ENCODE assay signal across 10 cellular contexts in the genomic region with DNA sequence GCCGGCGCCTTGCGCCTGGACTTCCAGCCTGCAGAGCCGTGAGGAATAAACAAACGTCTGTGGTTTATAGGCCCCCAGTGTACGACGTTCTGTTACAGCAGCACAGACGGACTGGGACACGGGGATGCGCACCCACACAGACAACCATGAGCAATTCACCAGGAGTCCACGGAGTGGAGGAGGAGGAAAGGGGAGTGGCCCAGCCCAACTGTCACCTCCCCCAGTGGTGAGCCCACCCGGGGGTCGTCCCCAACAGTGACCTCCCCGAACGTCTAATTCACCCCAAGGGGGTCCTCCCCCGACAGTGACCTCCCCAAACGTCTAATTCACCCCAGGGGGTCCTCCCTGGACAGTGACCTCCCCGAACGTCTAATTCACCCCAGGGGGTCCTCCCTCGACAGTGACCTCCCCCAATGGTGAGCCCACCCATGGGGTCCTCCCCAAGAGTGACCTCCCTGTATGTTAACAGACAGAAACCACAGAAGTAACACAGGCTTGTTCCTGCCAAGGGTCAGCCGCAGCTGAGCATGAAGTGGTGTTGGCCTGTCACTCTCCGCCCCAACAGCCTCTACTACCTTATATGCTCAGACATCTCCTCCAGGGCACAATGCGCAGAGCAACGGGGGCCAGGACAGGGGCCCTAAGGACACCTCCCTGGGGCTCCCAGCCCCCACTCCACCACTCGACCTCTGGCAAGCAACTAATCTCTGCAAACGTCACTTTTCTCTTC. TPM values are rescaled to one million over a fixed set of nuclear protein-coding genes. Genes with fewer than 3 reads are reported as not detected.
DNase-seq lines count a peak whose midpoint lies in the region; ATAC-seq and TF ChIP-seq lines count a peak whose summit lies in the region.
"Had no signal": no experiment of that assay in that cellular context is flagged by ENCODE, and none has a peak within 500 bp of the region (broad histone marks: within the 10 kb centered on the region; RNA-seq: fewer than 3 reads in every experiment).

No MANE protein-coding gene starts in this region.

- intact Hi-C loops in activated CD4-positive, alpha-beta T cell treated with anti-CD3 and anti-CD28 coated beads for 36 hours (cut with DNase I, micrococcal nuclease) = no loop called here
- intact Hi-C loops in dendritic cell treated with granulocyte-macrophage colony-stimulating factor and Interleukin-4, amounts not matched to agents 40 ng/mL and 50 ng/mL, for 4 days (cut with micrococcal nuclease) = no loop called here

- POLR2A ChIA-PET in activated CD4-positive, alpha-beta T cell treated with anti-CD3 and anti-CD28 coated beads for 36 hours (lab: Charles Lee) = no interaction called here

- CTCF ChIA-PET in activated CD4-positive, alpha-beta T cell treated with anti-CD3 and anti-CD28 coated beads for 36 hours (lab: Charles Lee) = no interaction called here

- no peak for ATAC-seq in activated CD4-positive, alpha-beta T cell treated with anti-CD3 and anti-CD28 coated beads for 36 hours
- no peak for ATAC-seq in GM18907 (IDR thresholded peaks at IDR 0.05; ENCODE audit: unreplicated experiment)
- no peak for ATAC-seq in GM21528 (IDR thresholded peaks at IDR 0.05; ENCODE audit: low FRiP score, unreplicated experiment)

- no peaks in the 10 kb centered on the region for H3K9me3 Mint-ChIP-seq in activated CD4-positive, alpha-beta T cell treated with anti-CD3 and anti-CD28 coated beads for 36 hours (ENCODE audit: low read depth)
- H3K9me3 Mint-ChIP-seq in dendritic cell treated with granulocyte-macrophage colony-stimulating factor and Interleukin-4, amounts not matched to agents 40 ng/mL and 50 ng/mL, for 4 days = no peaks in the 10 kb centered on the region
- no peaks in the 10 kb centered on the region for H3K9me3 Mint-ChIP-seq in osteocyte (ENCODE audit: unreplicated experiment)

- no peaks in the 10 kb centered on the region for H3K27me3 ChIP-seq in H7 (ENCODE audit: control insufficient read depth, insufficient read depth, low read length)
- H3K27me3 ChIP-seq: MG63 had no signal

- H3K4me3 Mint-ChIP-seq in activated CD4-positive, alpha-beta T cell treated with anti-CD3 and anti-CD28 coated beads for 36 hours = no peak overlapping the region
- no peak overlapping the region for H3K4me3 Mint-ChIP-seq in dendritic cell treated with granulocyte-macrophage colony-stimulating factor and Interleukin-4, amounts not matched to agents 40 ng/mL and 50 ng/mL, for 4 days
- H3K4me3 Mint-ChIP-seq in osteocyte (ENCODE audit: unreplicated experiment) = no peak overlapping the region

- H3K27ac Mint-ChIP-seq in activated CD4-positive, alpha-beta T cell treated with anti-CD3 and anti-CD28 coated beads for 36 hours = peak overlapping the region; percentile 55
- peak overlapping the region; percentile 76 for H3K27ac Mint-ChIP-seq in dendritic cell treated with granulocyte-macrophage colony-stimulating factor and Interleukin-4, amounts not matched to agents 40 ng/mL and 50 ng/mL, for 4 days
- H3K27ac Mint-ChIP-seq in osteocyte (ENCODE audit: unreplicated experiment) = peak overlapping the region; percentile 51

- no peak overlapping the region for H3K4me3 ChIP-seq in H7 (ENCODE audit: insufficient read depth, low read depth, low read length)
- H3K4me3 ChIP-seq: MG63 had no signal

- no peak for DNase-seq in activated CD4-positive, alpha-beta T cell treated with anti-CD3 and anti-CD28 coated beads for 36 hours
- DNase-seq in activated CD4-positive, alpha-beta T cell treated with anti-CD3 and anti-CD28 coated beads for 1 hour = no peak
- peak; percentile 39 for DNase-seq in H7
- DNase-seq in osteocyte (ENCODE audit: extremely low spot score, unreplicated experiment) = no peak
- no peak for DNase-seq in stimulated activated CD4-positive, alpha-beta T cell treated with anti-CD3 and anti-CD28 coated beads, Interleukin-2, amount 100 ng/mL, for 48 hours
- DNase-seq: amniotic stem cell, MG63 had no signal

- H3K36me3 ChIP-seq in H7 (replicated peaks; ENCODE audit: control insufficient read depth, insufficient read depth, low read length) = no peaks in the 10 kb centered on the region
- H3K36me3 ChIP-seq: MG63 had no signal

- H3K4me1 Mint-ChIP-seq in activated CD4-positive, alpha-beta T cell treated with anti-CD3 and anti-CD28 coated beads for 36 hours = peaks cover 64% of the 10 kb centered on the region
- H3K4me1 Mint-ChIP-seq in dendritic cell treated with granulocyte-macrophage colony-stimulating factor and Interleukin-4, amounts not matched to agents 40 ng/mL and 50 ng/mL, for 4 days (ENCODE audit: low read depth) = peaks cover 76% of the 10 kb centered on the region
- peaks cover 34% of the 10 kb centered on the region for H3K4me1 Mint-ChIP-seq in osteocyte (ENCODE audit: unreplicated experiment)

- H3K27me3 Mint-ChIP-seq in activated CD4-positive, alpha-beta T cell treated with anti-CD3 and anti-CD28 coated beads for 36 hours = no peaks in the 10 kb centered on the region
- no peaks in the 10 kb centered on the region for H3K27me3 Mint-ChIP-seq in dendritic cell treated with granulocyte-macrophage colony-stimulating factor and Interleukin-4, amounts not matched to agents 40 ng/mL and 50 ng/mL, for 4 days
- H3K27me3 Mint-ChIP-seq in osteocyte (ENCODE audit: unreplicated experiment) = no peaks in the 10 kb centered on the region

- peaks cover 22% of the 10 kb centered on the region for H3K36me3 Mint-ChIP-seq in activated CD4-positive, alpha-beta T cell treated with anti-CD3 and anti-CD28 coated beads for 36 hours (ENCODE audit: low read depth)
- H3K36me3 Mint-ChIP-seq in dendritic cell treated with granulocyte-macrophage colony-stimulating factor and Interleukin-4, amounts not matched to agents 40 ng/mL and 50 ng/mL, for 4 days (ENCODE audit: low read depth) = peaks cover 56% of the 10 kb centered on the region
- peaks cover 3% of the 10 kb centered on the region for H3K36me3 Mint-ChIP-seq in osteocyte (ENCODE audit: unreplicated experiment)

- TF ChIP-seq CTCF in osteocyte (IDR thresholded peaks at IDR 0.05) = no peak

RNA-seq across cellular contexts. Expression of gene GAK, which starts 6.2 kb away (rescaled TPM):
- 10 to 100 TPM; 82.9 to 88.0 TPM for total RNA-seq in activated CD4-positive, alpha-beta T cell treated with anti-CD3 and anti-CD28 coated beads for 36 hours
- total RNA-seq in H7 (2014; rRNA removed; shearing (Covaris generic)) = 77.4 and 85.1 TPM in 2 replicates
- 76.7 and 93.8 TPM in 2 replicates for total RNA-seq in osteocyte

RNA-seq across cellular contexts. Expression of gene TMEM175, which starts 6.3 kb away (rescaled TPM):
- total RNA-seq in activated CD4-positive, alpha-beta T cell treated with anti-CD3 and anti-CD28 coated beads for 36 hours = 10 to 100 TPM; 15.2 to 17.3 TPM
- total RNA-seq in H7 (2014; rRNA removed; shearing (Covaris generic)) = 6.5 and 8.4 TPM in 2 replicates
- 37.2 and 39.7 TPM in 2 replicates for total RNA-seq in osteocyte

RNA-seq across cellular contexts. Expression of gene DGKQ, which starts 47.4 kb away (rescaled TPM):
- 10 to 100 TPM in 1 of 2 experiments, 1 to 10 TPM in 1; 9.3 to 11.3 TPM for total RNA-seq in activated CD4-positive, alpha-beta T cell treated with anti-CD3 and anti-CD28 coated beads for 36 hours
- 19.4 and 26.7 TPM in 2 replicates for total RNA-seq in H7 (2014; rRNA removed; shearing (Covaris generic))
- total RNA-seq in osteocyte = 17.9 and 18.5 TPM in 2 replicates
